Comparison of ENCODE assay signal across 29 cellular contexts in the genomic region with DNA sequence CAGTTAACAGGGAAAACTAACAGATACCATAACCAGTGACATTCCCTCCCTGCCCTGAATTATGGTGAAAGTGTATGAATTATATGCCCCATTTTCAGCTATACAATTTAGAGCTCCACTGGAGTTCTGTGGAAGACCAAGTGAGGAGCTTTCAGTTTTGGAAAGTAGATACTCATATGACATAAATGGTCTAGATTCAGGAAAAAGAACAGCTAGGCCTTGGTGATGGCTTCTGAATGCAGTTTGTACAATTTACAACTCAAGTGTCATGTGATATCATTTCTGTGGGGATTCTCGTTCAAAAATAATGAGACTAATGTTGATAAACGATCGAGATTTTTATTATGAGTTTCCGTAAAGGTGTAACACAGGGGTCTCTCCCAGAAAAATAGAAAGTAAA.
"Had no signal": no experiment of that assay in that cellular context is flagged by ENCODE, and none has a peak within 500 bp of the region (broad histone marks: within the 10 kb centered on the region; RNA-seq: fewer than 3 reads in every experiment).

No MANE protein-coding gene starts in this region.

- ATAC-seq: effector memory CD8-positive, alpha-beta T cell; esophagus mucosa; foreskin keratinocyte; gastrocnemius medialis; gastroesophageal sphincter; heart left ventricle; heart right ventricle had no signal

- H3K4me2 ChIP-seq: hepatocyte had no signal

- H3K27ac ChIP-seq: colonic mucosa, coronary artery, dorsolateral prefrontal cortex, epithelial cell of prostate, esophagus muscularis mucosa, esophagus squamous epithelium, foreskin keratinocyte, gastrocnemius medialis, gastroesophageal sphincter, heart left ventricle, heart right ventricle, hepatocyte had no signal

- H3K9me3 ChIP-seq: colonic mucosa, esophagus muscularis mucosa, esophagus squamous epithelium, gastrocnemius medialis, gastroesophageal sphincter, heart left ventricle, heart right ventricle had no signal

- H3K79me2 ChIP-seq: hepatocyte had no signal

- FAIRE-seq: colon, endometrium, endothelial cell of umbilical vein, frontal cortex had no signal

- DNase-seq: colonic mucosa; cortex of kidney; dermis blood vessel endothelial cell; dorsolateral prefrontal cortex; effector CD4-positive, alpha-beta T cell; effector CD8-positive, alpha-beta T cell; effector memory CD4-positive, alpha-beta T cell; effector memory CD8-positive, alpha-beta T cell; endodermal cell; erythroblast; esophagus squamous epithelium; foreskin fibroblast; foreskin keratinocyte; foreskin melanocyte; gastrocnemius medialis; glutamatergic neuron; head of caudate nucleus; heart left ventricle; heart right ventricle had no signal

- H3K36me3 ChIP-seq: colonic mucosa, esophagus muscularis mucosa, gastrocnemius medialis, gastroesophageal sphincter had no signal

- H3K4me1 ChIP-seq: colonic mucosa, gastrocnemius medialis had no signal

- H3K4me3 ChIP-seq: colonic mucosa, coronary artery, dorsolateral prefrontal cortex, esophagus muscularis mucosa, esophagus squamous epithelium, gastrocnemius medialis, gastroesophageal sphincter, heart left ventricle, heart right ventricle, hepatocyte had no signal

- H2AFZ ChIP-seq: hepatocyte had no signal

- H3K27me3 ChIP-seq: colonic mucosa, dorsolateral prefrontal cortex, esophagus muscularis mucosa, esophagus squamous epithelium, foreskin keratinocyte, gastrocnemius medialis, gastroesophageal sphincter, heart left ventricle, heart right ventricle, hepatocyte had no signal
